Comparison of ENCODE assay signal across 8 cellular contexts in the genomic region with DNA sequence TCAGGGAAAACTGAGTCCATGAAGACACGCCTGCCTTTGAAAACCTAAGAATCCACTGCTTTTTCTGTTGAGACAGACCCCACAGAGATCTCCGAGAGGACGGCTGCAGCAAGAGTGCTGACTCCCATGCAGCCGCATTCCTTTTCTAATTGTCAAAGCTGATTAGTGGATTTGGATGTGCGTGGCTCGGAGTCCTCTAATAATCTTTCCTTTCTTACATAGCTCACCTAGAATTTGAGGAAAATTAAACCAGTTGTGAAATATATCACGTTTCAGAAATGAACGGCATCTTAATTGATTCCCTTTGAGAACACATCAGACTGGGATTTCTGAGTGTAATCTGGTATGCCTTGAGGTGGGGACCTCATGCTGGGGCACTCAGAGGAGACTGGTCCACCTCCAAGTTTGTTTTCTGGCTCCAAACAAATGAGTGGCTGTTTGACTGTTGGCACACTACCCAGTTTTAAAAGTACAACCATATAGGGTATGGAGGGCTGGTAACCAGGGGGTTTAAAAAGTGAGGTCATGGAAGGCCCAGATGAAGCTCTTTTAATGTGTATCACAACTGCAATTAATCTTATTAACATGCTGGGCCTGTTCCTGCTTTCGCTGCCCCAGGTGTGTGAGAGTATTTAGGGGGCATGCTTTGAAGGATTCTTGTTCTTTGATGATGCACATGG.
DNase-seq lines count a peak whose midpoint lies in the region; ATAC-seq lines count a peak whose summit lies in the region.

No MANE protein-coding gene starts in this region.

- no peaks in the 10 kb centered on the region for H3K9me3 Mint-ChIP-seq in activated T-helper 2 cell treated with anti-CD3 and anti-CD28 coated beads, Interferon-gamma antibody, Interleukin-2, Interleukin-4, amounts not matched to agents 10 μg/mL and 5 μg/mL and 100 μg/mL, durations not matched to agents 14 hours and 24 hours and 36 hours

- H3K27ac Mint-ChIP-seq in activated T-helper 2 cell treated with anti-CD3 and anti-CD28 coated beads, Interferon-gamma antibody, Interleukin-2, Interleukin-4, amounts not matched to agents 10 μg/mL and 5 μg/mL and 100 μg/mL, durations not matched to agents 14 hours and 24 hours and 36 hours = peak overlapping the region; percentile 69

- H3K4me1 Mint-ChIP-seq in activated T-helper 2 cell treated with anti-CD3 and anti-CD28 coated beads, Interferon-gamma antibody, Interleukin-2, Interleukin-4, amounts not matched to agents 10 μg/mL and 5 μg/mL and 100 μg/mL, durations not matched to agents 14 hours and 24 hours and 36 hours (ENCODE audit: low read depth) = peaks cover 81% of the 10 kb centered on the region

- no peak overlapping the region for H3K9ac ChIP-seq in BLaER1
- H3K9ac ChIP-seq in Karpas-422 (ENCODE audit: low read length) = peak overlapping the region; percentile 25
- no peak overlapping the region for H3K9ac ChIP-seq in mucosa of rectum (ENCODE audit: low read depth in 1 of 2, low read length in 2 of 2)

- H3K27me3 ChIP-seq in BLaER1 (no peaks in the 10 kb centered on the region), Karpas-422 (ENCODE audit: low read length) (no peaks in the 10 kb centered on the region), mucosa of rectum (ENCODE audit: control insufficient read depth in 2 of 2, insufficient read depth in 2 of 2, low read length in 2 of 2) (no peaks in the 10 kb centered on the region)

- peaks cover 94% of the 10 kb centered on the region for H3K79me2 ChIP-seq in Karpas-422 (ENCODE audit: low read length)

- no peaks in the 10 kb centered on the region for H3K9me2 ChIP-seq in Karpas-422 (replicated peaks; ENCODE audit: insufficient read depth, low read length)

- DNase-seq in Karpas-422 (peak; percentile 56), LoVo (ENCODE audit: low spot score) (no peak), activated T-cell treated with anti-CD3 and anti-CD28 coated beads for 4 hours (no peak)
- DNase-seq in activated T-helper 2 cell treated with anti-CD3 and anti-CD28 coated beads, Interferon-gamma antibody, Interleukin-2, Interleukin-4, amounts not matched to agents 10 μg/mL and 5 μg/mL and 100 μg/mL, durations not matched to agents 14 hours and 24 hours and 36 hours (ENCODE audit: low spot score) = no peak

- H3K36me3 Mint-ChIP-seq in activated T-helper 2 cell treated with anti-CD3 and anti-CD28 coated beads, Interferon-gamma antibody, Interleukin-2, Interleukin-4, amounts not matched to agents 10 μg/mL and 5 μg/mL and 100 μg/mL, durations not matched to agents 14 hours and 24 hours and 36 hours (ENCODE audit: low read depth) = peaks cover 4% of the 10 kb centered on the region

- H3K4me3 Mint-ChIP-seq in activated T-helper 2 cell treated with anti-CD3 and anti-CD28 coated beads, Interferon-gamma antibody, Interleukin-2, Interleukin-4, amounts not matched to agents 10 μg/mL and 5 μg/mL and 100 μg/mL, durations not matched to agents 14 hours and 24 hours and 36 hours (ENCODE audit: low read depth) = no peak overlapping the region

- no peaks in the 10 kb centered on the region for H3K27me3 Mint-ChIP-seq in activated T-helper 2 cell treated with anti-CD3 and anti-CD28 coated beads, Interferon-gamma antibody, Interleukin-2, Interleukin-4, amounts not matched to agents 10 μg/mL and 5 μg/mL and 100 μg/mL, durations not matched to agents 14 hours and 24 hours and 36 hours (ENCODE audit: low read depth)

- ATAC-seq in GM21526 (IDR thresholded peaks at IDR 0.05; ENCODE audit: low FRiP score, unreplicated experiment) (no peak), GM21619 (IDR thresholded peaks at IDR 0.05; ENCODE audit: unreplicated experiment) (no peak)

- peak overlapping the region; percentile 81 for H3K4me2 ChIP-seq in BLaER1
- H3K4me2 ChIP-seq in Karpas-422 (ENCODE audit: low read depth, low read length, poor library complexity, severe bottlenecking) = peak overlapping the region; percentile 45

- intact Hi-C loops in activated T-helper 2 cell treated with anti-CD3 and anti-CD28 coated beads, Interferon-gamma antibody, Interleukin-2, Interleukin-4, amounts not matched to agents 10 μg/mL and 5 μg/mL and 100 μg/mL, durations not matched to agents 14 hours and 24 hours and 36 hours (cut with micrococcal nuclease) = no loop called here

- H2AFZ ChIP-seq in Karpas-422 (ENCODE audit: low read length) = no peak overlapping the region

- H4K20me1 ChIP-seq in BLaER1 (peaks cover 37% of the 10 kb centered on the region), Karpas-422 (ENCODE audit: insufficient read depth, low read depth, low read length) (peaks cover 6% of the 10 kb centered on the region)

- H3K36me3 ChIP-seq in BLaER1 (no peaks in the 10 kb centered on the region), Karpas-422 (ENCODE audit: insufficient read depth, low read length) (no peaks in the 10 kb centered on the region), mucosa of rectum (ENCODE audit: control insufficient read depth in 2 of 2, insufficient read depth in 2 of 2, low read length in 2 of 2) (no peaks in the 10 kb centered on the region)

- H3K9me3 ChIP-seq in BLaER1 (no peaks in the 10 kb centered on the region), Karpas-422 (ENCODE audit: low read length) (no peaks in the 10 kb centered on the region), mucosa of rectum (ENCODE audit: control insufficient read depth in 2 of 2, low read length in 2 of 2) (no peaks in the 10 kb centered on the region)

- peaks cover 84% of the 10 kb centered on the region for H3K4me1 ChIP-seq in BLaER1
- peaks cover 80% of the 10 kb centered on the region for H3K4me1 ChIP-seq in Karpas-422 (ENCODE audit: low read length)
- peaks cover 70 to 73% of the 10 kb centered on the region in 2 donors for H3K4me1 ChIP-seq in mucosa of rectum (ENCODE audit: control insufficient read depth in 2 of 2, insufficient read depth in 2 of 2, low read length in 2 of 2)

- H3K4me3 ChIP-seq in BLaER1 (no peak overlapping the region), Karpas-422 (ENCODE audit: low read length) (peak overlapping the region; percentile 11; the same call in 1 of the 2 replicates), mucosa of rectum (ENCODE audit: low read length in 2 of 2) (peak overlapping the region; percentile 1 to 14)

- 0 out of 2 replicates have a peak overlapping the region, but pooled peaks have one; percentile 41 for H3K27ac ChIP-seq in BLaER1
- peak overlapping the region; percentile 81 for H3K27ac ChIP-seq in Karpas-422 (ENCODE audit: low read length)
- H3K27ac ChIP-seq in mucosa of rectum (ENCODE audit: low read depth in 2 of 2, low read length in 2 of 2) = peak overlapping the region; percentile 78 to 82
